Comparison of ENCODE assay signal across 16 cellular contexts in genomic region chr4:20042769-20043168, GRCh38.
DNase-seq lines count a peak whose midpoint lies in the region; ATAC-seq and TF ChIP-seq lines count a peak whose summit lies in the region.
"Had no signal": no experiment of that assay in that cellular context is flagged by ENCODE, and none has a peak within 500 bp of the region (broad histone marks: within the 10 kb centered on the region; RNA-seq: fewer than 3 reads in every experiment).

No MANE protein-coding gene starts in this region.

- DNase-seq in WTC11 (ENCODE audit: low spot score) (no peak), epithelial cell of esophagus (ENCODE audit: low read depth) (peak; percentile 19), NCI-H82 (lab: John Stamatoyannopoulos, UW) (no peak)
- no peak for DNase-seq in stimulated activated naive CD8-positive, alpha-beta T cell treated with anti-CD3 and anti-CD28 coated beads, Interleukin-15, Interleukin-2, amounts not matched to agents 100 U/mL and 50 U/mL, for 24 hours
- DNase-seq: 8988T; AML-193; Caco-2; CD8-positive, alpha-beta memory T cell; DND-41; GDM1 had no signal

- H3K4me3 Mint-ChIP-seq in WTC11 (no peak overlapping the region), nephron (no peak overlapping the region)
- H3K4me3 Mint-ChIP-seq: CD8-positive, alpha-beta memory T cell had no signal

- CTCF ChIA-PET in WTC11 (lab: Charles Lee): no interaction called here

- H3K9me3 ChIP-seq in HUES6 (ENCODE audit: control insufficient read depth, insufficient read depth, low read depth, low read length): no peaks in the 10 kb centered on the region
- no peaks in the 10 kb centered on the region for H3K9me3 ChIP-seq in gastroesophageal sphincter
- H3K9me3 ChIP-seq: BLaER1, Caco-2 had no signal

- WGBS in gastroesophageal sphincter (ENCODE audit: low coverage in 1 of 2), 2 donors: 87 to 91% methylated on average over 4 of the region's 4 CpGs

- TF ChIP-seq EP300 in gastroesophageal sphincter (IDR thresholded peaks at IDR 0.05): no peak

- TF ChIP-seq POLR2A in gastroesophageal sphincter (IDR thresholded peaks at IDR 0.05): no peak

- H3K9me3 Mint-ChIP-seq in WTC11 (no peaks in the 10 kb centered on the region), nephron (no peaks in the 10 kb centered on the region)

- H3K4me1 Mint-ChIP-seq in WTC11 (peaks cover 22% of the 10 kb centered on the region), nephron (peaks cover 33% of the 10 kb centered on the region)
- H3K4me1 Mint-ChIP-seq: CD8-positive, alpha-beta memory T cell had no signal

- H3K4me3 ChIP-seq in HUES6 (ENCODE audit: low read depth, low read length) (no peak overlapping the region), epithelial cell of esophagus (ENCODE audit: low read length) (no peak overlapping the region), gastroesophageal sphincter (no peak overlapping the region)
- H3K4me3 ChIP-seq: BLaER1 had no signal

- no peak overlapping the region for H3K27ac Mint-ChIP-seq in WTC11
- peak overlapping the region in 2 of 3 experiments; percentile 90 to 91 for H3K27ac Mint-ChIP-seq in nephron
- H3K27ac Mint-ChIP-seq: CD8-positive, alpha-beta memory T cell had no signal

- no peaks in the 10 kb centered on the region for H3K27me3 ChIP-seq in HUES6 (ENCODE audit: control insufficient read depth, insufficient read depth, low read length)
- H3K27me3 ChIP-seq in gastroesophageal sphincter: no peaks in the 10 kb centered on the region
- H3K27me3 ChIP-seq: BLaER1 had no signal

- ATAC-seq in WTC11 (0 out of 2 replicates have a peak, but pooled peaks have one; percentile 26), GM21381 (IDR thresholded peaks at IDR 0.05; ENCODE audit: unreplicated experiment) (no peak), gastroesophageal sphincter (no peak)
- ATAC-seq in stimulated activated naive CD8-positive, alpha-beta T cell treated with anti-CD3 and anti-CD28 coated beads, Interleukin-15, Interleukin-2, amounts not matched to agents 100 U/mL and 50 U/mL, for 24 hours: no peak
- ATAC-seq: HCT116 had no signal

- H3K4me1 ChIP-seq in HUES6 (ENCODE audit: control insufficient read depth, insufficient read depth, low read length) (peaks cover 10% of the 10 kb centered on the region), gastroesophageal sphincter (peaks cover 0 to 8% (median 0%) of the 10 kb centered on the region in 3 donors)
- H3K4me1 ChIP-seq: BLaER1, Caco-2 had no signal

- H3K9ac ChIP-seq in HUES6 (ENCODE audit: low read length): no peak overlapping the region
- H3K9ac ChIP-seq: BLaER1 had no signal

- H3K36me3 ChIP-seq in HUES6 (ENCODE audit: control insufficient read depth, insufficient read depth, low read length) (no peaks in the 10 kb centered on the region), gastroesophageal sphincter (no peaks in the 10 kb centered on the region)
- H3K36me3 ChIP-seq: BLaER1 had no signal

- TF ChIP-seq CTCF in WTC11 (IDR thresholded peaks at IDR 0.05): no peak
- no peak for TF ChIP-seq CTCF in epithelial cell of esophagus (IDR thresholded peaks at IDR 0.05; ENCODE audit: insufficient read depth, low read depth, low read length, missing control alignments)
- no peak for TF ChIP-seq CTCF in nephron (IDR thresholded peaks at IDR 0.05; ENCODE audit: unreplicated experiment in 3 of 3)
- no peak for TF ChIP-seq CTCF in gastroesophageal sphincter (IDR thresholded peaks at IDR 0.05)

- H3K36me3 Mint-ChIP-seq in WTC11 (no peaks in the 10 kb centered on the region), nephron (ENCODE audit: low read depth) (no peaks in the 10 kb centered on the region)
- H3K36me3 Mint-ChIP-seq: CD8-positive, alpha-beta memory T cell had no signal

- no peaks in the 10 kb centered on the region for H3K27me3 Mint-ChIP-seq in WTC11 (ENCODE audit: low read depth)
- H3K27me3 Mint-ChIP-seq in nephron (ENCODE audit: low read depth): no peaks in the 10 kb centered on the region
- H3K27me3 Mint-ChIP-seq: CD8-positive, alpha-beta memory T cell had no signal

- POLR2A ChIA-PET in WTC11 (lab: Charles Lee): no interaction called here

- H3K27ac ChIP-seq in HUES6 (ENCODE audit: low read depth, low read length): peak overlapping the region; percentile 57; the same call in 1 of the 2 replicates
- H3K27ac ChIP-seq in gastroesophageal sphincter: no peak overlapping the region
- H3K27ac ChIP-seq: BLaER1 had no signal

TF ChIP-seq in WTC11, 78 proteins besides CTCF, POLR2A, EP300 and RAD21 (continues in another document):
- no peak for TF ChIP-seq ZNF219 (CRISPR knock-in tag; IDR thresholded peaks at IDR 0.05; ENCODE audit: borderline replicate concordance)
- no peak for TF ChIP-seq ZNF232 (CRISPR knock-in tag; IDR thresholded peaks at IDR 0.05)
- TF ChIP-seq, protein P1, sequence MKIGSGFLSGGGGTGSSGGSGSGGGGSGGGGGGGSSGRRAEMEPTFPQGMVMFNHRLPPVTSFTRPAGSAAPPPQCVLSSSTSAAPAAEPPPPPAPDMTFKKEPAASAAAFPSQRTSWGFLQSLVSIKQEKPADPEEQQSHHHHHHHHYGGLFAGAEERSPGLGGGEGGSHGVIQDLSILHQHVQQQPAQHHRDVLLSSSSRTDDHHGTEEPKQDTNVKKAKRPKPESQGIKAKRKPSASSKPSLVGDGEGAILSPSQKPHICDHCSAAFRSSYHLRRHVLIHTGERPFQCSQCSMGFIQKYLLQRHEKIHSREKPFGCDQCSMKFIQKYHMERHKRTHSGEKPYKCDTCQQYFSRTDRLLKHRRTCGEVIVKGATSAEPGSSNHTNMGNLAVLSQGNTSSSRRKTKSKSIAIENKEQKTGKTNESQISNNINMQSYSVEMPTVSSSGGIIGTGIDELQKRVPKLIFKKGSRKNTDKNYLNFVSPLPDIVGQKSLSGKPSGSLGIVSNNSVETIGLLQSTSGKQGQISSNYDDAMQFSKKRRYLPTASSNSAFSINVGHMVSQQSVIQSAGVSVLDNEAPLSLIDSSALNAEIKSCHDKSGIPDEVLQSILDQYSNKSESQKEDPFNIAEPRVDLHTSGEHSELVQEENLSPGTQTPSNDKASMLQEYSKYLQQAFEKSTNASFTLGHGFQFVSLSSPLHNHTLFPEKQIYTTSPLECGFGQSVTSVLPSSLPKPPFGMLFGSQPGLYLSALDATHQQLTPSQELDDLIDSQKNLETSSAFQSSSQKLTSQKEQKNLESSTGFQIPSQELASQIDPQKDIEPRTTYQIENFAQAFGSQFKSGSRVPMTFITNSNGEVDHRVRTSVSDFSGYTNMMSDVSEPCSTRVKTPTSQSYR (CRISPR knock-in tag; IDR thresholded peaks at IDR 0.05): no peak
- TF ChIP-seq, protein P2, sequence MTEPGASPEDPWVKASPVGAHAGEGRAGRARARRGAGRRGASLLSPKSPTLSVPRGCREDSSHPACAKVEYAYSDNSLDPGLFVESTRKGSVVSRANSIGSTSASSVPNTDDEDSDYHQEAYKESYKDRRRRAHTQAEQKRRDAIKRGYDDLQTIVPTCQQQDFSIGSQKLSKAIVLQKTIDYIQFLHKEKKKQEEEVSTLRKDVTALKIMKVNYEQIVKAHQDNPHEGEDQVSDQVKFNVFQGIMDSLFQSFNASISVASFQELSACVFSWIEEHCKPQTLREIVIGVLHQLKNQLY (CRISPR knock-in tag; IDR thresholded peaks at IDR 0.05): no peak
- no peak for TF ChIP-seq ELF4 (CRISPR knock-in tag; IDR thresholded peaks at IDR 0.05; ENCODE audit: low read depth)
- TF ChIP-seq, protein P3, sequence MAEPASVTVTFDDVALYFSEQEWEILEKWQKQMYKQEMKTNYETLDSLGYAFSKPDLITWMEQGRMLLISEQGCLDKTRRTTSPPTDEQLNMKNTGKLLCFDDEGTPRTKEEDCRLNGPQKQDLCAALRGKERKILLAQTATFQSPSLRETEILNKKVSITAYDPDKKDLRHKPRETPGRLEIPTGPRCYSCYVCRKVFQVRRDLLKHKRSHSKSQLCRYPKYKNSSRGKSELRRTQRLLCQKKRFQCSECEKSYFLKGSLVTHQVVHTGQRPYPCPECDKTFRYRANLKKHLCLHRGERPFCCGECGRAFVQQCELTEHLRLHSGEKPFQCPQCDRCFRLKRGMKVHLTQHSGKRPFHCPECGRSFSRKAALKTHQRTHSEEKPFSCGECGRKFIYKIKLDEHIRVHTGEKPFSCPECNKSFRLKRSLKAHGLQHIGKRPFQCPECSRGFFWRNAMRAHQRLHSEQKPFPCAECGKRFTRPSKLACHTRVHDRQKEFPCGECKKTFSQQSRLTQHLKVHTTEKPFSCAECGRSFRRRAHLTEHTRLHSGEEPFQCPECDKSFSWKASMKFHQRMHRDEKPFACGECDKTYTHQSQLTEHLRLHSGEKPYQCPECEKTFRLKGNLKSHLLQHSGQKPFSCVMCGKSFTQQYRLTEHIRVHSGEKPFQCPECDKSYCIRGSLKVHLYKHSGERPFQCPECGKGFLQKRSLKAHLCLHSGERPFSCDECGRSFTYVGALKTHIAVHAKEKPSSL (CRISPR knock-in tag; conservative IDR thresholded peaks at IDR 0.05): no peak
- no peak for TF ChIP-seq SOX15 (CRISPR knock-in tag; IDR thresholded peaks at IDR 0.05)
- TF ChIP-seq RELA (CRISPR knock-in tag; IDR thresholded peaks at IDR 0.05; ENCODE audit: borderline replicate concordance): no peak
- no peak for TF ChIP-seq ZNF671 (CRISPR knock-in tag; IDR thresholded peaks at IDR 0.05)
- no peak for TF ChIP-seq IRF2 (CRISPR knock-in tag; IDR thresholded peaks at IDR 0.05; ENCODE audit: borderline replicate concordance, low read depth)
- no peak for TF ChIP-seq FOXJ3 (CRISPR knock-in tag; IDR thresholded peaks at IDR 0.05; ENCODE audit: borderline replicate concordance)
- TF ChIP-seq ZBTB21 (CRISPR knock-in tag; IDR thresholded peaks at IDR 0.05; ENCODE audit: borderline replicate concordance): no peak
- TF ChIP-seq, protein P4, sequence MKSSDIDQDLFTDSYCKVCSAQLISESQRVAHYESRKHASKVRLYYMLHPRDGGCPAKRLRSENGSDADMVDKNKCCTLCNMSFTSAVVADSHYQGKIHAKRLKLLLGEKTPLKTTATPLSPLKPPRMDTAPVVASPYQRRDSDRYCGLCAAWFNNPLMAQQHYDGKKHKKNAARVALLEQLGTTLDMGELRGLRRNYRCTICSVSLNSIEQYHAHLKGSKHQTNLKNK (CRISPR knock-in tag; IDR thresholded peaks at IDR 0.05): no peak
- TF ChIP-seq, protein P5, sequence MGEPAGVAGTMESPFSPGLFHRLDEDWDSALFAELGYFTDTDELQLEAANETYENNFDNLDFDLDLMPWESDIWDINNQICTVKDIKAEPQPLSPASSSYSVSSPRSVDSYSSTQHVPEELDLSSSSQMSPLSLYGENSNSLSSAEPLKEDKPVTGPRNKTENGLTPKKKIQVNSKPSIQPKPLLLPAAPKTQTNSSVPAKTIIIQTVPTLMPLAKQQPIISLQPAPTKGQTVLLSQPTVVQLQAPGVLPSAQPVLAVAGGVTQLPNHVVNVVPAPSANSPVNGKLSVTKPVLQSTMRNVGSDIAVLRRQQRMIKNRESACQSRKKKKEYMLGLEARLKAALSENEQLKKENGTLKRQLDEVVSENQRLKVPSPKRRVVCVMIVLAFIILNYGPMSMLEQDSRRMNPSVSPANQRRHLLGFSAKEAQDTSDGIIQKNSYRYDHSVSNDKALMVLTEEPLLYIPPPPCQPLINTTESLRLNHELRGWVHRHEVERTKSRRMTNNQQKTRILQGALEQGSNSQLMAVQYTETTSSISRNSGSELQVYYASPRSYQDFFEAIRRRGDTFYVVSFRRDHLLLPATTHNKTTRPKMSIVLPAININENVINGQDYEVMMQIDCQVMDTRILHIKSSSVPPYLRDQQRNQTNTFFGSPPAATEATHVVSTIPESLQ (CRISPR knock-in tag; IDR thresholded peaks at IDR 0.05): no peak
